Comparison of ENCODE assay signal across 28 cellular contexts in the genomic region with DNA sequence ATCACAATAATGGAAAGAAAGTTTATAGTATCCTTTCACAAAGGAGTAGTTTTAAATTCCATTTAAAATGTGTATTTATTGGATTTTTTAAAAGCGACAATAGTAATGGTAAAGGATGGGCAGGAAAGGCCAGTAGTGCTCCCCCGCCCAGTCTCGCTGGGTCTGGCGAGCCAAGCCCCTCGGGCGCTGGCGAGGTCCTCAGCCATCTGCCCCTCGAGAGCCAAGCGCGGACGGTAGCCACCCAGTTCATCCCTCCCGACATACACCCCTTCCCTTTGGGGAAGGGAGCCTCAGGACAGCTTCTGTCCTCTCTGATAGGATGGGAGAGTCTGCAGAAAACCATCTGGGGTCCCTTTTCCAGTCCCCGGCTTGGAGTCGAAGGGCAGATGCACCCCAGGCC.
"Had no signal": no experiment of that assay in that cellular context is flagged by ENCODE, and none has a peak within 500 bp of the region (broad histone marks: within the 10 kb centered on the region; RNA-seq: fewer than 3 reads in every experiment).

No MANE protein-coding gene starts in this region.

- H3K4me1 Mint-ChIP-seq: mesothelial cell of epicardium, naive B cell had no signal

- H3K27ac Mint-ChIP-seq: mesothelial cell of epicardium had no signal

- H3K4me3 ChIP-seq: heart left ventricle, hepatocyte, left ventricle myocardium inferior, lung, psoas muscle, skin epidermis, stomach, testis, thyroid gland, transverse colon, upper lobe of right lung had no signal

- H3K9me3 ChIP-seq: heart left ventricle, left ventricle myocardium inferior, neutrophil, psoas muscle, stomach, testis, thyroid gland, transverse colon, upper lobe of right lung had no signal

- H3K27me3 ChIP-seq: heart left ventricle, hepatocyte, neutrophil, stomach, testis, thyroid gland, transverse colon, upper lobe of right lung had no signal

- H3K36me3 Mint-ChIP-seq: natural killer cell treated with Interleukin-12 subunit alpha and Interleukin-12 subunit beta and Interleukin-15 and Interleukin-18, amount 100 ng/mL, for 72 hours had no signal

- H3K79me2 ChIP-seq: hepatocyte, parathyroid adenoma had no signal

- ATAC-seq: heart left ventricle; natural killer cell treated with Interleukin-12 subunit alpha and Interleukin-12 subunit beta and Interleukin-15 and Interleukin-18, amount 100 ng/mL, for 72 hours; psoas muscle; sciatic nerve; stimulated activated naive B cell treated with anti-CD40 and anti-IgM and Interleukin-4, amounts not matched to agents 10 μg/mL and 1 μg/mL and 100 μg/mL, for 72 hours; stimulated activated naive CD8-positive, alpha-beta T cell treated with anti-CD3 and anti-CD28 coated beads, Interleukin-15, Interleukin-2, amounts not matched to agents 100 U/mL and 50 U/mL, for 24 hours; upper lobe of right lung had no signal

- H3K27me3 Mint-ChIP-seq: naive B cell; natural killer cell treated with Interleukin-12 subunit alpha and Interleukin-12 subunit beta and Interleukin-15 and Interleukin-18, amount 100 ng/mL, for 72 hours; stimulated activated naive B cell treated with anti-CD40 and anti-IgM and Interleukin-4, amounts not matched to agents 10 μg/mL and 1 μg/mL and 100 μg/mL, for 72 hours had no signal

- H3K9ac ChIP-seq: parathyroid adenoma had no signal

- DNase-seq: heart left ventricle; islet precursor cell; left ventricle myocardium inferior; mesendoderm; naive B cell; occipital lobe; psoas muscle; stimulated activated CD4-positive, alpha-beta T cell treated with anti-CD3 and anti-CD28 coated beads, Interleukin-12 subunit alpha, Interleukin-12 subunit beta, amount 100 ng/mL, for 4 hours; stimulated activated CD4-positive, alpha-beta T cell treated with anti-CD3 and anti-CD28 coated beads, Interleukin-15, amount 100 ng/mL, for 24 hours; stimulated activated CD4-positive, alpha-beta T cell treated with anti-CD3 and anti-CD28 coated beads, Interleukin-2, amount 100 ng/mL, for 24 hours; stimulated activated CD4-positive, alpha-beta T cell treated with anti-CD3 and anti-CD28 coated beads, Interleukin-4, amount 100 ng/mL, for 1 hour; stimulated activated naive B cell treated with anti-CD40 and anti-IgM and Interleukin-4, amounts not matched to agents 10 μg/mL and 1 μg/mL and 100 μg/mL, for 72 hours; stimulated activated naive CD8-positive, alpha-beta T cell treated with anti-CD3 and anti-CD28 coated beads, Interleukin-15, Interleukin-2, amounts not matched to agents 100 U/mL and 50 U/mL, for 24 hours; stomach; testis; thyroid gland; transverse colon; upper lobe of right lung had no signal

- H3K27ac ChIP-seq: heart left ventricle, hepatocyte, left ventricle myocardium inferior, neutrophil, parathyroid adenoma, psoas muscle, skin epidermis, stomach, testis, thyroid gland, transverse colon, upper lobe of right lung had no signal

- H3K4me1 ChIP-seq: heart left ventricle, parathyroid adenoma, psoas muscle, stomach, testis, thyroid gland, transverse colon, upper lobe of right lung had no signal

- H3K4me3 Mint-ChIP-seq: mesothelial cell of epicardium; natural killer cell treated with Interleukin-12 subunit alpha and Interleukin-12 subunit beta and Interleukin-15 and Interleukin-18, amount 100 ng/mL, for 72 hours; neural crest cell; stimulated activated naive B cell treated with anti-CD40 and anti-IgM and Interleukin-4, amounts not matched to agents 10 μg/mL and 1 μg/mL and 100 μg/mL, for 72 hours had no signal

- H2AFZ ChIP-seq: hepatocyte, parathyroid adenoma had no signal

- H3K9me3 Mint-ChIP-seq: mesothelial cell of epicardium; naive B cell; natural killer cell treated with Interleukin-12 subunit alpha and Interleukin-12 subunit beta and Interleukin-15 and Interleukin-18, amount 100 ng/mL, for 72 hours; neural crest cell; stimulated activated naive B cell treated with anti-CD40 and anti-IgM and Interleukin-4, amounts not matched to agents 10 μg/mL and 1 μg/mL and 100 μg/mL, for 72 hours had no signal

- H3K4me2 ChIP-seq: hepatocyte had no signal

- FAIRE-seq: urothelium cell line had no signal
